ENCODE assay signal across 15 cellular contexts in the genomic region with DNA sequence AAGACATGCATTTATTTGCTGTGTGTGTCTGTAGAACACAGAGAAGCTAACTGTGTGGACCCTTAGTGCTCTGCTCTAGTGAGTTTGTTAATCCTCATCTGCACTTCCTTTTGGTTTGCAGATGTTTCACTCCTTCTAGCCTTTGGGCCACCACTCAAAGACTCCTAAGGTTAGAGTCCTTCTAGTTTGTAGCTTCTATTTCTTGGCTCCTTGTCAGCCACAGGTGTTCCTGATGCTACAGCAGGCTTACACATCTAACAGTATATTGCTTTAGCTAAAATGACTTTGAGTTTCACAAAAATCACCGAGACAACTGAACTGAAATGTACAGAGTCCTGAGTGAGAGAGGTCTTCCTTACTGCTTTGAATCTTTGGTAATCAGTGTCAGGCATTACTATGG.
"Had no signal": no experiment of that assay in that cellular context is flagged by ENCODE, and none has a peak within 500 bp of the region (broad histone marks: within the 10 kb centered on the region; RNA-seq: fewer than 3 reads in every experiment).

No MANE protein-coding gene starts in this region.

- H2AFZ ChIP-seq: parathyroid adenoma had no signal

- H3K4me3 ChIP-seq: body of pancreas, heart right ventricle, suprapubic skin, transverse colon had no signal

- H3K9ac ChIP-seq: parathyroid adenoma had no signal

- H3K9me3 ChIP-seq: body of pancreas, heart right ventricle, suprapubic skin, transverse colon had no signal

- H3K4me1 ChIP-seq: body of pancreas, heart right ventricle, parathyroid adenoma, suprapubic skin, transverse colon had no signal

- H3K79me2 ChIP-seq: parathyroid adenoma had no signal

- H3K36me3 ChIP-seq: heart right ventricle, suprapubic skin, transverse colon had no signal

- H3K27ac ChIP-seq: body of pancreas, heart right ventricle, parathyroid adenoma, suprapubic skin, transverse colon had no signal

- H3K27me3 ChIP-seq: body of pancreas, suprapubic skin, transverse colon had no signal

- ATAC-seq: body of pancreas; heart right ventricle; left colon; right cardiac atrium; stimulated activated naive CD8-positive, alpha-beta T cell treated with anti-CD3 and anti-CD28 coated beads, Interleukin-15, amount 100 ng/mL, for 72 hours; WTC11 had no signal

- DNase-seq: activated gamma-delta T cell treated with Interleukin-2 at 50 U/mL for 16 hours; activated T-cell treated with anti-CD3 and anti-CD28 coated beads, Interleukin-2, amount 50 U/mL, for 1 hour; anterior cingulate cortex; effector CD4-positive, alpha-beta T cell; foreskin fibroblast; heart right ventricle; left colon; right cardiac atrium; stimulated activated CD4-positive, alpha-beta T cell treated with anti-CD3 and anti-CD28 coated beads, Interleukin-12 subunit alpha, Interleukin-12 subunit beta, amount 100 ng/mL, for 4 hours; stimulated activated naive CD8-positive, alpha-beta T cell treated with anti-CD3 and anti-CD28 coated beads, Interleukin-15, amount 100 ng/mL, for 72 hours; transverse colon had no signal
